ENCODE assay signal across 8 cellular contexts in the genomic region with DNA sequence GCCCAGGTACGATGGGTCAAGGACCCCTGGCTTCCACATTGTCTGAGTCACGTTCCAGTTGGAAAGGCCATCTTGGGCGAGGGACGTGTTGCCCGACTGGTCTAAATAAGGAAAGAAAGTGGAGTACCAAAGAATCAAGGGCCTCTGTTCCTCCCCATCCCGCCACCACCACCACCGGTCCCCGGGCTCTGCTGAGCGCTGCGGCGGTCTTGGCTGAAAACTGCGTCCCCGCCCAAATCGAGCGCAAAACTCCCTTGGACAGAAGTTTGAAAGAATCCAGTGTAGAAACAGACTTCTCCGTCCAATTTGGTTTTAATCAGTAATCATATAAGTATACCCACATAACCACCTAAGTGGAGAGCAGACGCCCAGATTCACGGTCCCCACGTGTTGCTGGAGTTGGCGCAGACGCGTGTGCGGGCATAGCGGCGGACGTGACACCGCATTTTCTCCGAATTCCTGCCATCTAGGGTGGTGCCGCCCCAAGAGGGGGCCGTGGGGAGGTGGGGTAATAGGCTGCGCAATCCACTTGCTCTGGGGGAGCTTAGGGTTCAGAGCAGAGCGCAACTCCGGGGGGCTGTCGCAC.
DNase-seq lines count a peak whose midpoint lies in the region; ATAC-seq and TF ChIP-seq lines count a peak whose summit lies in the region.

No MANE protein-coding gene starts in this region.

- no peak for TF ChIP-seq CTCF in mammary epithelial cell (conservative IDR thresholded peaks at IDR 0.05 in 1 of 2, IDR thresholded peaks at IDR 0.05 in 1 of 2; ENCODE audit: extremely low read depth in 1 of 2, insufficient read depth in 1 of 2, low read depth in 1 of 2, low read length in 2 of 2)

- H2AFZ ChIP-seq in mammary epithelial cell (ENCODE audit: low read depth, low read length), result no peak overlapping the region

- H3K27me3 Mint-ChIP-seq in CD4-positive, CD25-positive, alpha-beta regulatory T cell, result peaks cover 86% of the 10 kb centered on the region
- peaks cover 52 to 95% (median 72%) of the 10 kb centered on the region in 5 donors for H3K27me3 Mint-ChIP-seq in naive thymus-derived CD8-positive, alpha-beta T cell

- peaks cover 41% of the 10 kb centered on the region for H3K27me3 ChIP-seq in CD4-positive, CD25-positive, alpha-beta regulatory T cell (ENCODE audit: control insufficient read depth, insufficient read depth, low read length)
- peaks cover 92% of the 10 kb centered on the region for H3K27me3 ChIP-seq in HUES64 (ENCODE audit: insufficient read depth, low read length)
- no peaks in the 10 kb centered on the region for H3K27me3 ChIP-seq in mammary epithelial cell (ENCODE audit: insufficient read depth, low read length)

- no peaks in the 10 kb centered on the region for H4K20me1 ChIP-seq in mammary epithelial cell (ENCODE audit: insufficient read depth, low read length)

- intact Hi-C loops in mammary epithelial cell (cut with micrococcal nuclease) (loop anchor here (1.0 to 10.0 kb wide), 5 partner anchors 123 to 467 kb away; no protein-coding TSS in a partner anchor), Right ventricle myocardium inferior (cut with DNase I) (no loop called here)

- POLR2A ChIA-PET in naive thymus-derived CD8-positive, alpha-beta T cell (lab: Charles Lee), result no interaction called here

- H3K27ac Mint-ChIP-seq in CD4-positive, CD25-positive, alpha-beta regulatory T cell, result no peak overlapping the region
- H3K27ac Mint-ChIP-seq in naive thymus-derived CD8-positive, alpha-beta T cell, result no peak overlapping the region

- H3K79me2 ChIP-seq in mammary epithelial cell (ENCODE audit: insufficient read depth, low read length), result peaks cover 32% of the 10 kb centered on the region

- no peak overlapping the region for H3K4me3 ChIP-seq in CD4-positive, CD25-positive, alpha-beta regulatory T cell (ENCODE audit: low read depth, low read length)
- H3K4me3 ChIP-seq in HUES64 (ENCODE audit: low read length) (peak overlapping the region; percentile 68), mammary epithelial cell (replicated peaks in 1 of 3; ENCODE audit: insufficient read depth in 1 of 3, low read depth in 2 of 3, low read length in 3 of 3) (no peak overlapping the region)

- H3K9me3 ChIP-seq in CD4-positive, CD25-positive, alpha-beta regulatory T cell (ENCODE audit: control insufficient read depth in 2 of 2, low read length in 2 of 2), result peaks cover 0 to under 1% of the 10 kb centered on the region in 2 experiments
- H3K9me3 ChIP-seq in HUES64 (ENCODE audit: insufficient read depth, low read depth, low read length), result peaks cover 1% of the 10 kb centered on the region; the same call in 1 of the 2 replicates
- no peaks in the 10 kb centered on the region for H3K9me3 ChIP-seq in mammary epithelial cell (replicated peaks; ENCODE audit: insufficient read depth, low read length)

- no peak for ATAC-seq in CD4-positive, CD25-positive, alpha-beta regulatory T cell (ENCODE audit: low read depth in 2 of 2)
- ATAC-seq in naive thymus-derived CD8-positive, alpha-beta T cell, result peak in 1 of 2 donors; percentile 21
- ATAC-seq in GM21737 (IDR thresholded peaks at IDR 0.05; ENCODE audit: unreplicated experiment) (no peak), HG02642 (IDR thresholded peaks at IDR 0.05; ENCODE audit: poor library complexity, unreplicated experiment) (no peak), Right ventricle myocardium inferior (no peak)

- CTCF ChIA-PET in mammary epithelial cell (lab: Charles Lee; ENCODE audit: low non-redundant PET), result no interaction called here

- no peaks in the 10 kb centered on the region for H3K36me3 Mint-ChIP-seq in CD4-positive, CD25-positive, alpha-beta regulatory T cell
- H3K36me3 Mint-ChIP-seq in naive thymus-derived CD8-positive, alpha-beta T cell, result peaks cover 0 to 13% (median 11%) of the 10 kb centered on the region in 3 donors

- H3K4me2 ChIP-seq in mammary epithelial cell (ENCODE audit: insufficient read depth, low read depth, low read length), result peak overlapping the region; percentile 97

- peaks cover 0 to 10% (median 0%) of the 10 kb centered on the region in 7 donors for H3K9me3 Mint-ChIP-seq in CD4-positive, CD25-positive, alpha-beta regulatory T cell
- peaks cover 0 to 17% (median 5%) of the 10 kb centered on the region in 9 donors for H3K9me3 Mint-ChIP-seq in naive thymus-derived CD8-positive, alpha-beta T cell

- dilution Hi-C loops in mammary epithelial cell (cut with HindIII; ENCODE audit: low sequenced_read_pairs), result loop anchor here (5.0 kb wide), 1 partner anchor 84 kb away; no protein-coding TSS in a partner anchor

- DNase-seq in CD4-positive, CD25-positive, alpha-beta regulatory T cell, result peak in 1 of 3 donors; percentile 22
- DNase-seq in mammary epithelial cell, result no peak
- DNase-seq in naive thymus-derived CD8-positive, alpha-beta T cell, result peak in 1 of 10 donors; percentile 12
- no peak for DNase-seq in NOMO-1 treated with DMSO at 0.1 percent for 48 hours (lab: John Stamatoyannopoulos, UW; ENCODE audit: unreplicated experiment)
- no peak for DNase-seq in Right ventricle myocardium inferior (ENCODE audit: missing footprints)

- no peaks in the 10 kb centered on the region for H3K36me3 ChIP-seq in CD4-positive, CD25-positive, alpha-beta regulatory T cell (ENCODE audit: control insufficient read depth, insufficient read depth, low read length)
- H3K36me3 ChIP-seq in HUES64 (ENCODE audit: insufficient read depth, low read length), result no peaks in the 10 kb centered on the region
- no peaks in the 10 kb centered on the region for H3K36me3 ChIP-seq in mammary epithelial cell (ENCODE audit: insufficient read depth, low read length)

- peak overlapping the region; percentile 64 to 87 (median 79) for H3K4me3 Mint-ChIP-seq in CD4-positive, CD25-positive, alpha-beta regulatory T cell
- peak overlapping the region; percentile 72 to 92 (median 84) for H3K4me3 Mint-ChIP-seq in naive thymus-derived CD8-positive, alpha-beta T cell

- in situ Hi-C loops in mammary epithelial cell (cut with MboI; ENCODE audit: low sequenced_read_pairs in 2 of 2), result no loop called here

- H3K4me1 ChIP-seq in CD4-positive, CD25-positive, alpha-beta regulatory T cell (ENCODE audit: control insufficient read depth, insufficient read depth, low read length, poor library complexity, severe bottlenecking), result peaks cover 43% of the 10 kb centered on the region
- peaks cover 2% of the 10 kb centered on the region; the same call in 1 of the 2 replicates for H3K4me1 ChIP-seq in HUES64 (ENCODE audit: insufficient read depth, low read length)
- peaks cover 35% of the 10 kb centered on the region for H3K4me1 ChIP-seq in mammary epithelial cell (ENCODE audit: insufficient read depth, low read length)

- under 1% methylated on average over 34 of the region's 34 CpGs for WGBS in HUES64
- WGBS in mammary epithelial cell (ENCODE audit: low coverage, missing lambda C conversion rate), result 59% methylated on average over 16 of the region's 34 CpGs

- H3K27ac ChIP-seq in CD4-positive, CD25-positive, alpha-beta regulatory T cell (ENCODE audit: insufficient read depth, low read length, poor library complexity, severe bottlenecking), result no peak overlapping the region
- no peak overlapping the region for H3K27ac ChIP-seq in HUES64 (ENCODE audit: low read depth, low read length)
- H3K27ac ChIP-seq in mammary epithelial cell (ENCODE audit: insufficient read depth, low read depth, low read length), result no peak overlapping the region

- H3K4me1 Mint-ChIP-seq in CD4-positive, CD25-positive, alpha-beta regulatory T cell, result peaks cover 0 to 44% (median 31%) of the 10 kb centered on the region in 4 donors
- H3K4me1 Mint-ChIP-seq in naive thymus-derived CD8-positive, alpha-beta T cell, result peaks cover 27 to 47% (median 44%) of the 10 kb centered on the region in 4 donors

- no TSS peak for BruUV-seq in mammary epithelial cell (replicated peaks; lab: Mats Ljungman, UMichigan)

- H3K9ac ChIP-seq in HUES64 (ENCODE audit: low read depth, low read length), result peak overlapping the region; percentile 25; the same call in 1 of the 2 replicates
- H3K9ac ChIP-seq in mammary epithelial cell (ENCODE audit: insufficient read depth, low read length), result no peak overlapping the region
